1 cellular context compared by ENCODE assay signal in genomic region chr6:118306640-118307238, GRCh38.
TF ChIP-seq lines count a peak whose summit lies in the region.

No MANE protein-coding gene starts in this region.

TF ChIP-seq in IMR-90, 13 proteins besides CTCF, POLR2A, EP300 and RAD21 (continued from another document):
- TF ChIP-seq ELK1 (IDR thresholded peaks at IDR 0.05; ENCODE audit: borderline replicate concordance, low read depth, low read length) (no peak), MAZ (IDR thresholded peaks at IDR 0.05; ENCODE audit: borderline replicate concordance, low read depth, low read length) (no peak)
